In the genomic region with DNA sequence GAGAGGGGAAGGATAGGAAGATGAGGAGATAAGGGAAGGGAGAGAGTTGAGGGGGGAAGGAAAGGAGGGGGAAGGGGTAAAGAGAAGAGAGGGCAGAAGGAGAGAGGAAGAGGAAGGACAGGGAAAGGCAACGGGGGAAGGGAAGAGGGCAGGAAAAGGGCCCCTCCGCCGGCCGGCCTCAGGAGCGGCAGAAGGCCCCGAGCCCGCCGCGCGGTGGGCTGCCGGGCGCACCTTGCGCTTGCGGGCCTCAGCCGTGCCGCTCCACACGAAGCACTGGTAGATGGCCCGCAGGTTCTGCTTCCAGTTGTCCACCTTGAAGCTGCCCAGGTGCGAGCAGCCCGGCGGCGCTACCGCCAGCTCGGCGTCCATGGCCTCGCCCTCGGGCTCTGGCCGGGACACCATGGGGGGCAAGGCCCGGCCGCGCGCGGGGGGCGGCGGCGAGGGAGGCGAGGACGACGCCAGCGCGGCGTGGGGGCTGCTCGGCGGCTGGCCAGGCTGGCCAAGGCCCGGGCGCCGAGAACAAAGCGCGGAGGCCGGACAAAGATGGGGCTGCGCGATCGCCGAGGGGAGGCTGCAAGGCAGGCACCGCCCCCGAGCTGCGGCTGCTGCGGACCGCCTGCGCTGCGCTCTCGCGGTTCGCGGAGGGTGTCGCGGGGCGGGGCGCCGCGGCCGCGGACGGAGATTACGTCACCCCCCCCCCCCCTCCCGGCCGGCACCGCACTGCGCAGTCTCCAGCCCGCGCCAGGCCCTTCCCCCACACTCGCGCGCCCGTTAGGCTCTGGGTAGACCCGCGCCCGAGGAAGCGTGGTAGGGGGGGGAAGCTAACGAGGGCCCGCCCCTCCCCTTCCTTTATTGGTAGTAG, we compare ENCODE assay signal across 8 cellular contexts. TPM values are rescaled to one million over a fixed set of nuclear protein-coding genes. Genes with fewer than 3 reads are reported as not detected.
DNase-seq lines count a peak whose midpoint lies in the region; ATAC-seq, FAIRE-seq and TF ChIP-seq lines count a peak whose summit lies in the region.

A gene (minus strand): TSS at position 578 of the 862 bp plus-strand sequence. CDS start 176 bp downstream, at position 402.

- ATAC-seq in GM19035 (IDR thresholded peaks at IDR 0.05; ENCODE audit: unreplicated experiment) = peak; percentile 64
- ATAC-seq in HG03135 (IDR thresholded peaks at IDR 0.05; ENCODE audit: unreplicated experiment) = peak; percentile 56

- H2AFZ ChIP-seq in astrocyte (ENCODE audit: low read depth, low read length) = peak within 1 kb of the TSS; percentile 89

- CTCF ChIA-PET in CD8-positive, alpha-beta memory T cell (lab: Charles Lee) = interaction anchor here (0.6 to 2.5 kb wide), 23 partner anchors 9 to 471 kb away, joined by 3 to 25 read pairs (median 5); a partner anchor contains a TSS

- H3K4me2 ChIP-seq in astrocyte (ENCODE audit: low read length) = peak within 1 kb of the TSS; percentile 96

- POLR2A ChIA-PET in CD8-positive, alpha-beta memory T cell (lab: Charles Lee) = interaction anchor here (0.5 to 2.4 kb wide), 13 partner anchors 8 to 1065 kb away, joined by 3 to 29 read pairs (median 3); a partner anchor contains a TSS

- H3K9ac ChIP-seq in astrocyte (ENCODE audit: low read length) = peak within 1 kb of the TSS; percentile 100

- TF ChIP-seq CTCF in astrocyte (IDR thresholded peaks at IDR 0.05; ENCODE audit: insufficient read depth, low read depth, low read length) = no peak

- peak within 1 kb of the TSS; percentile 84 to 97 (median 91) for H3K4me3 Mint-ChIP-seq in CD8-positive, alpha-beta memory T cell
- peak within 1 kb of the TSS; percentile 96 for H3K4me3 Mint-ChIP-seq in astrocyte (ENCODE audit: unreplicated experiment)

- peaks cover 0 to 13% (median 1%) of the 10 kb centered on the region in 3 donors for H3K36me3 Mint-ChIP-seq in CD8-positive, alpha-beta memory T cell
- H3K36me3 Mint-ChIP-seq in astrocyte (ENCODE audit: low read depth, unreplicated experiment) = peaks cover 5% of the 10 kb centered on the region

- no peaks in the 10 kb centered on the region for H3K9me3 Mint-ChIP-seq in CD8-positive, alpha-beta memory T cell
- no peaks in the 10 kb centered on the region for H3K9me3 Mint-ChIP-seq in astrocyte (ENCODE audit: unreplicated experiment)

- H3K4me1 ChIP-seq in CD8-positive, alpha-beta memory T cell (ENCODE audit: insufficient read depth, low read length) = peaks cover 28% of the 10 kb centered on the region
- H3K4me1 ChIP-seq in astrocyte (ENCODE audit: insufficient read depth, low read length) = peaks cover 18% of the 10 kb centered on the region

- peaks cover 31 to 43% (median 39%) of the 10 kb centered on the region in 3 donors for H3K4me1 Mint-ChIP-seq in CD8-positive, alpha-beta memory T cell
- H3K4me1 Mint-ChIP-seq in astrocyte (ENCODE audit: low read depth, unreplicated experiment) = peaks cover 15% of the 10 kb centered on the region

- peak within 1 kb of the TSS; percentile 76 for H3K4me3 ChIP-seq in CD8-positive, alpha-beta memory T cell (ENCODE audit: low read length)
- peak within 1 kb of the TSS; percentile 99 for H3K4me3 ChIP-seq in astrocyte (ENCODE audit: insufficient read depth, low read depth, low read length)
- H3K4me3 ChIP-seq in iPS-11a (ENCODE audit: low read depth, low read length) = peak within 1 kb of the TSS; percentile 95
- peak within 1 kb of the TSS; percentile 95 for H3K4me3 ChIP-seq in skeletal muscle cell (ENCODE audit: low read depth, low read length)

- no peaks in the 10 kb centered on the region for H3K27me3 ChIP-seq in CD8-positive, alpha-beta memory T cell (ENCODE audit: insufficient read depth, low read length, poor library complexity, severe bottlenecking)
- H3K27me3 ChIP-seq in astrocyte (ENCODE audit: insufficient read depth, low read length) = no peaks in the 10 kb centered on the region

- H3K27ac ChIP-seq in CD8-positive, alpha-beta memory T cell (ENCODE audit: low read depth, low read length) = peak within 1 kb of the TSS; percentile 91
- peak within 1 kb of the TSS; percentile 99 for H3K27ac ChIP-seq in astrocyte (ENCODE audit: low read depth, low read length)

- peaks cover 0 to 1% of the 10 kb centered on the region in 2 donors for H3K27me3 Mint-ChIP-seq in CD8-positive, alpha-beta memory T cell
- H3K27me3 Mint-ChIP-seq in astrocyte (ENCODE audit: low read depth, unreplicated experiment) = no peaks in the 10 kb centered on the region

- H3K79me2 ChIP-seq in astrocyte (ENCODE audit: insufficient read depth, low read length) = peaks cover 51% of the 10 kb centered on the region

- no peak for FAIRE-seq in astrocyte (lab: Jason Lieb, UNC)

- H3K36me3 ChIP-seq in CD8-positive, alpha-beta memory T cell (ENCODE audit: insufficient read depth, low read length) = no peaks in the 10 kb centered on the region
- peaks cover 4% of the 10 kb centered on the region for H3K36me3 ChIP-seq in astrocyte (ENCODE audit: insufficient read depth, low read length)

- peaks cover 44% of the 10 kb centered on the region for H4K20me1 ChIP-seq in astrocyte (ENCODE audit: insufficient read depth, low read length)

- H3K9me3 ChIP-seq in CD8-positive, alpha-beta memory T cell (ENCODE audit: low read length) = no peaks in the 10 kb centered on the region
- no peaks in the 10 kb centered on the region for H3K9me3 ChIP-seq in astrocyte (ENCODE audit: insufficient read depth, low read depth, low read length)

- DNase-seq in CD8-positive, alpha-beta memory T cell = no peak
- DNase-seq in RPMI7951 (ENCODE audit: low read depth) (no peak), astrocyte (ENCODE audit: low read depth) (no peak), skeletal muscle cell (ENCODE audit: low read depth) (no peak), globus pallidus (ENCODE audit: low spot score) (no peak)

- H3K27ac Mint-ChIP-seq in CD8-positive, alpha-beta memory T cell = peak within 1 kb of the TSS; percentile 91 to 96 (median 94)
- peak within 1 kb of the TSS; percentile 93 for H3K27ac Mint-ChIP-seq in astrocyte (ENCODE audit: unreplicated experiment)

RNA-seq across cellular contexts. Expression of the gene that starts here (rescaled TPM):
- 100 to 1,000 TPM; 146 to 154 TPM for total RNA-seq in CD8-positive, alpha-beta memory T cell
- 34.5 TPM for polyA plus RNA-seq in CD8-positive, alpha-beta memory T cell
- total RNA-seq in RPMI7951 (2014; rRNA removed; shearing (Covaris generic)) = 133 and 152 TPM in 2 replicates
- total RNA-seq in astrocyte = 243 and 266 TPM in 2 replicates
